Comparison of ENCODE assay signal across 28 cellular contexts in genomic region chr13:97577026-97577425, GRCh38.
"Had no signal": no experiment of that assay in that cellular context is flagged by ENCODE, and none has a peak within 500 bp of the region (broad histone marks: within the 10 kb centered on the region; RNA-seq: fewer than 3 reads in every experiment).

No MANE protein-coding gene starts in this region.

- H3K4me3 ChIP-seq: coronary artery, dorsolateral prefrontal cortex, esophagus squamous epithelium, gastroesophageal sphincter, heart right ventricle had no signal

- ATAC-seq: activated CD4-positive, alpha-beta T cell treated with anti-CD3 and anti-CD28 coated beads for 36 hours; activated CD8-positive, alpha-beta memory T cell treated with anti-CD3 and anti-CD28 coated beads, Interleukin-2, amount 10 ng/mL, durations not matched to agents 7 days and 5 days; activated CD8-positive, alpha-beta T cell treated with anti-CD3 and anti-CD28 coated beads, Interleukin-2, amount 10 ng/mL, durations not matched to agents 7 days and 5 days; activated T-cell treated with anti-CD3 and anti-CD28 coated beads, Interleukin-2, amount 50 U/mL, for 72 hours; gastroesophageal sphincter; heart right ventricle had no signal

- FAIRE-seq: astrocyte, bronchial epithelial cell, endothelial cell of umbilical vein had no signal

- H3K27ac ChIP-seq: brain microvascular endothelial cell, coronary artery, dorsolateral prefrontal cortex, epithelial cell of prostate, esophagus squamous epithelium, gastroesophageal sphincter, heart right ventricle had no signal

- DNase-seq: activated CD4-positive, alpha-beta memory T cell treated with anti-CD3 and anti-CD28 coated beads for 36 hours; activated CD4-positive, alpha-beta T cell treated with anti-CD3 and anti-CD28 coated beads for 36 hours; activated CD4-positive, alpha-beta T cell treated with anti-CD3 and anti-CD28 coated beads, Interleukin-2, amount 10 ng/mL, durations not matched to agents 24 days and 14 days; activated CD4-positive, CD25-positive, alpha-beta regulatory T cell; activated CD4-positive, CD25-positive, alpha-beta regulatory T cell treated with anti-CD3 and anti-CD28 coated beads, Interleukin-2, amount 50 U/mL, for 72 hours; activated CD8-positive, alpha-beta memory T cell treated with anti-CD3 and anti-CD28 coated beads, Interleukin-2, amount 10 ng/mL, durations not matched to agents 7 days and 5 days; activated CD8-positive, alpha-beta memory T cell treated with anti-CD3 and anti-CD28 coated beads, Interleukin-2, amount 50 U/mL, for 4 hours; activated CD8-positive, alpha-beta T cell treated with anti-CD3 and anti-CD28 coated beads, Interleukin-2, amount 10 ng/mL, durations not matched to agents 7 days and 5 days; activated gamma-delta T cell treated with Interleukin-2 at 50 U/mL for 16 hours; activated naive CD4-positive, alpha-beta T cell treated with anti-CD3 and anti-CD28 coated beads, Interleukin-2, amount 50 U/mL, for 16 hours; activated naive CD4-positive, alpha-beta T cell treated with Interleukin-2 at 50 U/mL for 16 hours; activated T-cell treated with anti-CD3 and anti-CD28 coated beads, Interleukin-2, amount 50 U/mL, for 24 hours; activated T-cell treated with anti-CD3 and anti-CD28 coated beads, Interleukin-2, amount 50 U/mL, for 72 hours; amniotic stem cell; anterior cingulate cortex; brain microvascular endothelial cell; dorsolateral prefrontal cortex; effector memory CD4-positive, alpha-beta T cell; esophagus squamous epithelium; foreskin melanocyte; heart right ventricle; T-helper 2 cell had no signal

- H3K36me3 ChIP-seq: brain microvascular endothelial cell, esophagus squamous epithelium, gastroesophageal sphincter, heart right ventricle had no signal

- H3K4me1 ChIP-seq: esophagus squamous epithelium, gastroesophageal sphincter, heart right ventricle had no signal

- H3K9me3 ChIP-seq: esophagus squamous epithelium, gastroesophageal sphincter, heart right ventricle had no signal

- H3K27me3 ChIP-seq: brain microvascular endothelial cell, dorsolateral prefrontal cortex, esophagus squamous epithelium, gastroesophageal sphincter, heart right ventricle had no signal
